ENCODE assay signal across 13 cellular contexts in genomic region chr4:154911097-154911496, GRCh38.
DNase-seq lines count a peak whose midpoint lies in the region; ATAC-seq and TF ChIP-seq lines count a peak whose summit lies in the region.
"Had no signal": no experiment of that assay in that cellular context is flagged by ENCODE, and none has a peak within 500 bp of the region (broad histone marks: within the 10 kb centered on the region; RNA-seq: fewer than 3 reads in every experiment).

No MANE protein-coding gene starts in this region.

- no peaks in the 10 kb centered on the region for H3K9me3 ChIP-seq in breast epithelium
- H3K9me3 ChIP-seq: uterus had no signal

- H3K9me3 Mint-ChIP-seq in MCF 10A (ENCODE audit: unreplicated experiment) = peaks cover 3% of the 10 kb centered on the region
- H3K9me3 Mint-ChIP-seq in type B pancreatic cell = no peaks in the 10 kb centered on the region

- H3K4me1 ChIP-seq in breast epithelium = no peaks in the 10 kb centered on the region
- H3K4me1 ChIP-seq: uterus had no signal

- ATAC-seq in GM18517 (IDR thresholded peaks at IDR 0.05; ENCODE audit: unreplicated experiment) (no peak), HG03175 (IDR thresholded peaks at IDR 0.05; ENCODE audit: unreplicated experiment) (no peak)

- in situ Hi-C loops in SK-MEL-5 (cut with HindIII; ENCODE audit: low pct_unique_long_range_greater_than_20kb, low sequenced_read_pairs) = no loop called here

- H3K4me3 ChIP-seq in breast epithelium = no peak overlapping the region
- no peak overlapping the region for H3K4me3 ChIP-seq in fibroblast of villous mesenchyme (ENCODE audit: low read depth, low read length)
- H3K4me3 ChIP-seq: uterus had no signal

- H3K27ac Mint-ChIP-seq in MCF 10A (ENCODE audit: low read depth, unreplicated experiment) (no peak overlapping the region), type B pancreatic cell (no peak overlapping the region)

- H3K36me3 ChIP-seq in breast epithelium = no peaks in the 10 kb centered on the region
- H3K36me3 ChIP-seq: uterus had no signal

- H3K36me3 Mint-ChIP-seq in MCF 10A (ENCODE audit: insufficient read depth, unreplicated experiment) (no peaks in the 10 kb centered on the region), type B pancreatic cell (no peaks in the 10 kb centered on the region)

- no peaks in the 10 kb centered on the region for H3K27me3 ChIP-seq in breast epithelium
- H3K27me3 ChIP-seq: uterus had no signal

- TF ChIP-seq POLR2A in breast epithelium (IDR thresholded peaks at IDR 0.05) = no peak

- intact Hi-C loops in MCF 10A (cut with micrococcal nuclease) = no loop called here
- intact Hi-C loops in breast epithelium (cut with DNase I; ENCODE audit: low total_unique reads) = no loop called here

- peak; percentile 23 for DNase-seq in MCF 10A (ENCODE audit: unreplicated experiment)
- no peak for DNase-seq in breast epithelium (ENCODE audit: low spot score in 2 of 2)
- DNase-seq in SK-MEL-5 (ENCODE audit: low read depth, low spot score) = peak; percentile 26
- peak; percentile 8 for DNase-seq in fibroblast of villous mesenchyme (ENCODE audit: low read depth)
- DNase-seq in type B pancreatic cell (ENCODE audit: extremely low spot score, unreplicated experiment) = no peak
- no peak for DNase-seq in mucosa of gallbladder (ENCODE audit: low spot score)
- DNase-seq: activated T-cell treated with anti-CD3 and anti-CD28 coated beads, Interleukin-2, amount 50 U/mL, for 48 hours; DMS79 treated with DMSO at 0.1 percent for 48 hours; NCI-H1694; SW 1271; uterus had no signal

- no peak overlapping the region for H3K4me3 Mint-ChIP-seq in MCF 10A (ENCODE audit: unreplicated experiment)
- H3K4me3 Mint-ChIP-seq in type B pancreatic cell = no peak overlapping the region

- no peak for TF ChIP-seq CTCF in MCF 10A (IDR thresholded peaks at IDR 0.05; ENCODE audit: unreplicated experiment)
- TF ChIP-seq CTCF in breast epithelium (IDR thresholded peaks at IDR 0.05) = no peak
- TF ChIP-seq CTCF in fibroblast of villous mesenchyme (IDR thresholded peaks at IDR 0.05; ENCODE audit: insufficient read depth, low read depth, low read length) = no peak
- TF ChIP-seq CTCF in type B pancreatic cell (conservative IDR thresholded peaks at IDR 0.05) = peak; percentile 42

- peaks cover 14% of the 10 kb centered on the region for H3K4me1 Mint-ChIP-seq in MCF 10A (ENCODE audit: insufficient read depth, unreplicated experiment)
- no peaks in the 10 kb centered on the region for H3K4me1 Mint-ChIP-seq in type B pancreatic cell (ENCODE audit: unreplicated experiment)

- BruUV-seq in MCF 10A (replicated peaks; lab: Mats Ljungman, UMichigan) = no TSS peak

- H3K27ac ChIP-seq in breast epithelium = no peak overlapping the region
- H3K27ac ChIP-seq: uterus had no signal

- CTCF ChIA-PET in MCF 10A (lab: Yijun Ruan, JAX) = interaction anchor here (0.8 to 2.2 kb wide), 5 partner anchors 17 to 104 kb away, joined by 4 to 13 read pairs (median 8); no protein-coding TSS in a partner anchor

- H3K27me3 Mint-ChIP-seq in MCF 10A (ENCODE audit: insufficient read depth, unreplicated experiment) (no peaks in the 10 kb centered on the region), type B pancreatic cell (peaks cover 5% of the 10 kb centered on the region)

- POLR2A ChIA-PET in MCF 10A (lab: Yijun Ruan, JAX) = no interaction called here

Comparison
In these comparisons a context has a peak if more than half of its experiments do, and no peak if none do; other contexts are left out.
1. DNase-seq: peak in MCF 10A (single experiment), SK-MEL-5 (single experiment) and fibroblast of villous mesenchyme (single experiment); none in breast epithelium (0 of 2), type B pancreatic cell (single experiment) and mucosa of gallbladder (single experiment).